27 cellular contexts compared by ENCODE assay signal in genomic region chr9:137229903-137230719, GRCh38. TPM values are rescaled to one million over a fixed set of nuclear protein-coding genes. Genes with fewer than 3 reads are reported as not detected.
DNase-seq lines count a peak whose midpoint lies in the region; ATAC-seq, FAIRE-seq and TF ChIP-seq lines count a peak whose summit lies in the region.
"Had no signal": no experiment of that assay in that cellular context is flagged by ENCODE, and none has a peak within 500 bp of the region (broad histone marks: within the 10 kb centered on the region; RNA-seq: fewer than 3 reads in every experiment).

No MANE protein-coding gene starts in this region.

- H3K9me3 ChIP-seq in MG63, result no peaks in the 10 kb centered on the region

- H3K36me3 ChIP-seq in MG63, result no peaks in the 10 kb centered on the region
- H3K36me3 ChIP-seq: Peyer's patch had no signal

- FAIRE-seq in H54 (lab: Jason Lieb, UNC), result no peak
- FAIRE-seq: GM18507 had no signal

- CTCF ChIA-PET in WTC11 (lab: Charles Lee), result interaction anchor here (0.8 to 1.2 kb wide), 5 partner anchors 16 to 162 kb away, joined by 3 to 4 read pairs (median 3); no protein-coding TSS in a partner anchor

- no peak overlapping the region for H3K4me3 Mint-ChIP-seq in WTC11
- H3K4me3 Mint-ChIP-seq: B cell, H9, HFFc6 had no signal

- POLR2A ChIA-PET in WTC11 (lab: Charles Lee), result interaction anchor here (0.6 kb wide), 1 partner anchor 61 kb away, joined by 3 read pairs; no protein-coding TSS in a partner anchor

- no peaks in the 10 kb centered on the region for H3K9me3 Mint-ChIP-seq in WTC11
- H3K9me3 Mint-ChIP-seq: H9, HFFc6 had no signal

- no peak overlapping the region for H3K27ac Mint-ChIP-seq in WTC11
- H3K27ac Mint-ChIP-seq: B cell, H9, HFFc6 had no signal

- no peak overlapping the region for H3K4me3 ChIP-seq in MG63

- peaks cover 7% of the 10 kb centered on the region for H3K4me1 Mint-ChIP-seq in WTC11

- ATAC-seq in WTC11, result no peak
- no peak for ATAC-seq in GM18868 (IDR thresholded peaks at IDR 0.05; ENCODE audit: unreplicated experiment)
- ATAC-seq: SK-N-SH treated with all-trans-retinoic acid at 6 μM for 48 hours had no signal

- DNase-seq in H54 (ENCODE audit: insufficient read length, low spot score) (peak; percentile 69), WTC11 (ENCODE audit: low spot score) (no peak), left kidney (ENCODE audit: low read depth, low spot score) (peak; percentile 40), GM03348 (ENCODE audit: low spot score) (no peak), OCI-M2 (lab: John Stamatoyannopoulos, UW; ENCODE audit: unreplicated experiment) (no peak), MG63 (no peak)
- DNase-seq: Calu3, DMS79 treated with DMSO at 0.1 percent for 48 hours, H9, HFFc6, IMR-90, NCI-H1048, NCI-H1417, NCI-H1694 treated with DMSO at 0.1 percent for 48 hours, NCI-H2081 treated with DMSO at 0.1 percent for 48 hours, NCI-H2171, NCI-H226, NCI-H510A, NCI-H69, SIG-M5 had no signal

- TF ChIP-seq CTCF in WTC11 (IDR thresholded peaks at IDR 0.05), result no peak

- no peaks in the 10 kb centered on the region for H3K36me3 Mint-ChIP-seq in WTC11

- no peaks in the 10 kb centered on the region for H3K27me3 ChIP-seq in MG63

- no peak for TF ChIP-seq POLR2A in H54 (IDR thresholded peaks at IDR 0.05; ENCODE audit: low read depth, low read length)

- no peaks in the 10 kb centered on the region for H3K27me3 Mint-ChIP-seq in WTC11 (ENCODE audit: low read depth)

TF ChIP-seq in WTC11, 78 proteins besides CTCF, POLR2A, EP300 and RAD21:
- TF ChIP-seq FOXP1 (CRISPR knock-in tag; IDR thresholded peaks at IDR 0.05; ENCODE audit: borderline replicate concordance), result peak; percentile 39; the same call in 1 of the 2 replicates
- no peak for TF ChIP-seq NFYB (CRISPR knock-in tag; conservative IDR thresholded peaks at IDR 0.05; ENCODE audit: low read depth)

RNA-seq across cellular contexts. Expression of gene SLC34A3, which starts 0.6 kb away (rescaled TPM):
- total RNA-seq in WTC11 (2021), result 0.13 to 0.23 TPM (median 0.14 TPM) in 3 replicates
- total RNA-seq in MG63 (2014; rRNA removed; shearing (Covaris generic); ENCODE audit: low replicate concordance), result not detected in 2 replicates
- total RNA-seq: A673, B cell, H9, HFFc6, IMR-90, OCI-LY7 had no signal

RNA-seq across cellular contexts. Expression of gene RNF224, which starts 2.8 kb away (rescaled TPM):
- 0.32 to 0.59 TPM (median 0.41 TPM) in 3 replicates for total RNA-seq in WTC11 (2021)
- not detected in 2 replicates for total RNA-seq in MG63 (2014; rRNA removed; shearing (Covaris generic); ENCODE audit: low replicate concordance)
- total RNA-seq: A673, B cell, HFFc6, IMR-90, Peyer's patch had no signal

RNA-seq across cellular contexts. Expression of gene CYSRT1, which starts 5.1 kb away (rescaled TPM):
- 2.8 to 3.5 TPM (median 2.9 TPM) in 3 replicates for total RNA-seq in WTC11 (2021)
- 0.89 and 1.5 TPM in 2 replicates for total RNA-seq in MG63 (2014; rRNA removed; shearing (Covaris generic); ENCODE audit: low replicate concordance)

RNA-seq across cellular contexts. Expression of gene RNF208, which starts 8.1 kb away (rescaled TPM):
- total RNA-seq in WTC11 (2021), result 13.3 to 14.8 TPM (median 14.3 TPM) in 3 replicates
- total RNA-seq in MG63 (2014; rRNA removed; shearing (Covaris generic); ENCODE audit: low replicate concordance), result not detected in 2 replicates
- total RNA-seq: IMR-90 had no signal

RNA-seq across cellular contexts. Expression of gene TUBB4B, which starts 11.0 kb away (rescaled TPM):
- 373 to 376 TPM (median 375 TPM) in 3 replicates for total RNA-seq in WTC11 (2021)
- total RNA-seq in MG63 (2014; rRNA removed; shearing (Covaris generic); ENCODE audit: low replicate concordance), result 577 and 829 TPM in 2 replicates

Comparison
In these comparisons a context has a peak if more than half of its experiments do, and no peak if none do; other contexts are left out.
1. DNase-seq: peak in H54 (single experiment) and left kidney (single experiment); none in WTC11 (single experiment), GM03348 (single experiment), OCI-M2 (single experiment) and MG63 (single experiment).